In genomic region chr12:104182621-104183378, GRCh38 we compare ENCODE assay signal across 16 cellular contexts. TPM values are rescaled to one million over a fixed set of nuclear protein-coding genes. Genes with fewer than 3 reads are reported as not detected.
DNase-seq lines count a peak whose midpoint lies in the region; ATAC-seq and TF ChIP-seq lines count a peak whose summit lies in the region.
"Had no signal": no experiment of that assay in that cellular context is flagged by ENCODE, and none has a peak within 500 bp of the region (broad histone marks: within the 10 kb centered on the region; RNA-seq: fewer than 3 reads in every experiment).

No MANE protein-coding gene starts in this region.

- no peak overlapping the region for H3K14ac ChIP-seq in trophoblast cell (ENCODE audit: low read length)

- 83 to 89% methylated on average over 5 of the region's 5 CpGs for WGBS in esophagus, 2 donors
- no CpG with 5 or more reads among the region's 5 CpGs for WGBS in trophoblast cell (ENCODE audit: extremely low coverage, insufficient coverage, insufficient read length)

- H3K79me2 ChIP-seq in trophoblast cell (ENCODE audit: control insufficient read depth, insufficient read depth, low read length, poor library complexity): no peaks in the 10 kb centered on the region

- no peaks in the 10 kb centered on the region for H3K9me3 Mint-ChIP-seq in natural killer cell treated with Interleukin-12 subunit alpha and Interleukin-12 subunit beta and Interleukin-15 and Interleukin-18, amount 100 ng/mL, for 72 hours
- no peaks in the 10 kb centered on the region for H3K9me3 Mint-ChIP-seq in natural killer cell

- H3K9ac ChIP-seq in trophoblast cell (ENCODE audit: low read length): no peak overlapping the region

- H4K91ac ChIP-seq in trophoblast cell (ENCODE audit: low read depth, low read length): no peak overlapping the region

- H3K27me3 ChIP-seq in esophagus (ENCODE audit: control insufficient read depth in 1 of 2, insufficient read depth in 2 of 2, low read length in 2 of 2) (no peaks in the 10 kb centered on the region), trophoblast cell (ENCODE audit: insufficient read depth, low read length) (no peaks in the 10 kb centered on the region)

- no peak overlapping the region for H2BK5ac ChIP-seq in trophoblast cell (ENCODE audit: low read depth, low read length, poor library complexity)

- peaks cover 2 to 5% of the 10 kb centered on the region in 2 donors for H3K27me3 Mint-ChIP-seq in natural killer cell treated with Interleukin-12 subunit alpha and Interleukin-12 subunit beta and Interleukin-15 and Interleukin-18, amount 100 ng/mL, for 72 hours
- H3K27me3 Mint-ChIP-seq in natural killer cell (ENCODE audit: low read depth in 2 of 2): peaks cover 7 to 21% of the 10 kb centered on the region in 2 donors
- H3K27me3 Mint-ChIP-seq: dendritic cell treated with granulocyte-macrophage colony-stimulating factor and Interleukin-4, amounts not matched to agents 40 ng/mL and 50 ng/mL, for 4 days had no signal

- H4K12ac ChIP-seq in trophoblast cell (ENCODE audit: low read depth, low read length): no peak overlapping the region

- no peak for DNase-seq in natural killer cell treated with Interleukin-12 subunit alpha and Interleukin-12 subunit beta and Interleukin-15 and Interleukin-18, amount 100 ng/mL, for 72 hours (ENCODE audit: low spot score)
- no peak for DNase-seq in natural killer cell
- peak; percentile 84 to 92 for DNase-seq in trophoblast cell
- DNase-seq in NCI-H524 treated with DMSO at 0.1 percent for 48 hours (lab: John Stamatoyannopoulos, UW): no peak
- no peak for DNase-seq in NCI-H2107 treated with DMSO at 0.1 percent for 48 hours (lab: John Stamatoyannopoulos, UW; ENCODE audit: unreplicated experiment)
- no peak for DNase-seq in C1 segment of cervical spinal cord (lab: John Stamatoyannopoulos, UW)
- DNase-seq: activated effector memory CD4-positive, alpha-beta T cell treated with anti-CD3 and anti-CD28 coated beads, Interleukin-2, amount 50 U/mL, for 16 hours; Caco-2; NCI-H146; NCI-H345; nucleus accumbens; SIG-M5; T-helper 17 cell had no signal

- H3K4me2 ChIP-seq in trophoblast cell (ENCODE audit: low read length): no peak overlapping the region

- H2AK5ac ChIP-seq in trophoblast cell (ENCODE audit: low read length): no peak overlapping the region

- H3K23ac ChIP-seq in trophoblast cell (ENCODE audit: low read length): no peak overlapping the region

- no peak overlapping the region for H3K18ac ChIP-seq in trophoblast cell (ENCODE audit: low read length)

- H2BK120ac ChIP-seq in trophoblast cell (ENCODE audit: insufficient read depth, low read length, poor library complexity): peak overlapping the region; percentile 38

- H2BK12ac ChIP-seq in trophoblast cell (ENCODE audit: low read length): no peak overlapping the region

- intact Hi-C loops in natural killer cell (cut with micrococcal nuclease): no loop called here

- no peaks in the 10 kb centered on the region for H3K79me1 ChIP-seq in trophoblast cell (ENCODE audit: low read length)

- no peak overlapping the region for H3K4me3 Mint-ChIP-seq in natural killer cell treated with Interleukin-12 subunit alpha and Interleukin-12 subunit beta and Interleukin-15 and Interleukin-18, amount 100 ng/mL, for 72 hours
- no peak overlapping the region for H3K4me3 Mint-ChIP-seq in natural killer cell
- H3K4me3 Mint-ChIP-seq: dendritic cell treated with granulocyte-macrophage colony-stimulating factor and Interleukin-4, amounts not matched to agents 40 ng/mL and 50 ng/mL, for 4 days; T-helper 17 cell had no signal

- H4K8ac ChIP-seq in trophoblast cell (ENCODE audit: low read depth, low read length): no peak overlapping the region

- H3K4me3 ChIP-seq in esophagus (ENCODE audit: low read depth in 1 of 2, low read length in 2 of 2) (no peak overlapping the region), trophoblast cell (ENCODE audit: low read depth, low read length) (no peak overlapping the region)

- H2AFZ ChIP-seq in trophoblast cell (ENCODE audit: insufficient read depth, low read length, poor library complexity): no peak overlapping the region

- H3K9me3 ChIP-seq in esophagus (ENCODE audit: control insufficient read depth in 2 of 2, insufficient read depth in 1 of 2, low read depth in 1 of 2, low read length in 1 of 2): peaks cover 0 to 8% of the 10 kb centered on the region in 2 donors
- peaks cover 14% of the 10 kb centered on the region for H3K9me3 ChIP-seq in trophoblast cell (ENCODE audit: insufficient read depth, low read depth, low read length)

- H3K4ac ChIP-seq in trophoblast cell (ENCODE audit: low read depth, low read length): no peak overlapping the region

- H3K36me3 ChIP-seq in esophagus (ENCODE audit: control insufficient read depth in 2 of 2, insufficient read depth in 2 of 2, low read length in 1 of 2) (no peaks in the 10 kb centered on the region), trophoblast cell (ENCODE audit: control insufficient read depth in 1 of 2, insufficient read depth in 2 of 2, low read length in 2 of 2) (no peaks in the 10 kb centered on the region)

- peaks cover 0 to 5% of the 10 kb centered on the region in 2 donors for H3K4me1 ChIP-seq in esophagus (ENCODE audit: control insufficient read depth in 2 of 2, insufficient read depth in 2 of 2, low read length in 1 of 2)
- H3K4me1 ChIP-seq in trophoblast cell (ENCODE audit: control insufficient read depth in 1 of 2, insufficient read depth in 2 of 2, low read length in 2 of 2): peaks cover 4 to 5% of the 10 kb centered on the region in 2 experiments
- H3K4me1 ChIP-seq: Caco-2 had no signal

- no peak for TF ChIP-seq CTCF in natural killer cell (IDR thresholded peaks at IDR 0.05)

- H3K27ac Mint-ChIP-seq in natural killer cell treated with Interleukin-12 subunit alpha and Interleukin-12 subunit beta and Interleukin-15 and Interleukin-18, amount 100 ng/mL, for 72 hours: peak overlapping the region in 1 of 2 donors; percentile 58
- no peak overlapping the region for H3K27ac Mint-ChIP-seq in natural killer cell
- H3K27ac Mint-ChIP-seq: dendritic cell treated with granulocyte-macrophage colony-stimulating factor and Interleukin-4, amounts not matched to agents 40 ng/mL and 50 ng/mL, for 4 days; T-helper 17 cell had no signal

- no peaks in the 10 kb centered on the region for H3K36me3 Mint-ChIP-seq in natural killer cell treated with Interleukin-12 subunit alpha and Interleukin-12 subunit beta and Interleukin-15 and Interleukin-18, amount 100 ng/mL, for 72 hours
- no peaks in the 10 kb centered on the region for H3K36me3 Mint-ChIP-seq in natural killer cell

- peak; percentile 35 to 46 for ATAC-seq in natural killer cell treated with Interleukin-12 subunit alpha and Interleukin-12 subunit beta and Interleukin-15 and Interleukin-18, amount 100 ng/mL, for 72 hours
- no peak for ATAC-seq in natural killer cell
- ATAC-seq in HG03045 (IDR thresholded peaks at IDR 0.05; ENCODE audit: unreplicated experiment): no peak
- ATAC-seq: T-helper 17 cell had no signal

- H3K27ac ChIP-seq in esophagus (ENCODE audit: low read depth in 2 of 2, low read length in 1 of 2) (peak overlapping the region; percentile 20 to 47), trophoblast cell (ENCODE audit: low read depth, low read length) (no peak overlapping the region)

- H3K4me1 Mint-ChIP-seq in natural killer cell treated with Interleukin-12 subunit alpha and Interleukin-12 subunit beta and Interleukin-15 and Interleukin-18, amount 100 ng/mL, for 72 hours (ENCODE audit: low read depth in 2 of 2): peaks cover 13 to 14% of the 10 kb centered on the region in 2 donors
- peaks cover 0 to 4% of the 10 kb centered on the region in 2 donors for H3K4me1 Mint-ChIP-seq in natural killer cell

RNA-seq across cellular contexts. Expression of gene TXNRD1, which starts 32.8 kb away (rescaled TPM):
- 100 to 1,000 TPM in 1 of 2 donors, 10 to 100 TPM in 1; 75.8 to 103 TPM for total RNA-seq in natural killer cell treated with Interleukin-12 subunit alpha and Interleukin-12 subunit beta and Interleukin-15 and Interleukin-18, amount 100 ng/mL, for 72 hours
- 10 to 100 TPM; 46.9 to 59.7 (median 47.3) TPM for total RNA-seq in natural killer cell
- polyA plus RNA-seq in esophagus: 10 to 100 TPM in 1 of 2 donors, 1 to 10 TPM in 1; 8.8 to 20.0 TPM
- 149 TPM in 2 replicates for polyA plus RNA-seq in trophoblast cell (2013)

RNA-seq across cellular contexts. Expression of gene NFYB, which starts 44.8 kb away (rescaled TPM):
- total RNA-seq in natural killer cell treated with Interleukin-12 subunit alpha and Interleukin-12 subunit beta and Interleukin-15 and Interleukin-18, amount 100 ng/mL, for 72 hours: 10 to 100 TPM; 13.1 to 18.5 TPM
- total RNA-seq in natural killer cell: 10 to 100 TPM; 13.3 to 17.4 (median 13.6) TPM
- polyA plus RNA-seq in esophagus: 10 to 100 TPM; 11.5 to 13.1 TPM
- polyA plus RNA-seq in trophoblast cell (2013): 18.7 and 19.4 TPM in 2 replicates

Comparison
In these comparisons a context has a peak if more than half of its experiments do, and no peak if none do; other contexts are left out.
1. ATAC-seq: peak in natural killer cell treated with Interleukin-12 subunit alpha and Interleukin-12 subunit beta and Interleukin-15 and Interleukin-18, amount 100 ng/mL, for 72 hours (2 of 2); none in natural killer cell (0 of 3) and HG03045 (single experiment).
2. DNase-seq: peak in trophoblast cell (2 of 2); none in natural killer cell treated with Interleukin-12 subunit alpha and Interleukin-12 subunit beta and Interleukin-15 and Interleukin-18, amount 100 ng/mL, for 72 hours (single experiment), natural killer cell (single experiment), NCI-H524 treated with DMSO at 0.1 percent for 48 hours (single experiment), NCI-H2107 treated with DMSO at 0.1 percent for 48 hours (single experiment) and C1 segment of cervical spinal cord (0 of 14).